ENCODE assay signal across 13 cellular contexts in genomic region chr1:182426442-182427430, GRCh38. TPM values are rescaled to one million over a fixed set of nuclear protein-coding genes. Genes with fewer than 3 reads are reported as not detected.
DNase-seq lines count a peak whose midpoint lies in the region; ATAC-seq, FAIRE-seq and TF ChIP-seq lines count a peak whose summit lies in the region.
"Had no signal": no experiment of that assay in that cellular context is flagged by ENCODE, and none has a peak within 500 bp of the region (broad histone marks: within the 10 kb centered on the region; RNA-seq: fewer than 3 reads in every experiment).

No MANE protein-coding gene starts in this region.

- SMC1A ChIA-PET in GM12878 (lab: Charles Lee; ENCODE audit: uncharacterized antibody, unreplicated experiment) = interaction anchor here (0.8 to 4.2 kb wide), 14 partner anchors 8 to 357 kb away, joined by 3 to 18 read pairs (median 4); no protein-coding TSS in a partner anchor

- H3K4me1 ChIP-seq in GM12878 (ENCODE audit: control insufficient read depth, insufficient read depth, low read length) (peaks cover 38% of the 10 kb centered on the region), BE2C (no peaks in the 10 kb centered on the region), gastrocnemius medialis (no peaks in the 10 kb centered on the region)

- TF ChIP-seq POLR2A in GM12878 (IDR thresholded peaks at IDR 0.05; ENCODE audit: low read depth, low read length) = no peak
- no peak for TF ChIP-seq POLR2A in gastrocnemius medialis (IDR thresholded peaks at IDR 0.05)

- no peaks in the 10 kb centered on the region for H4K20me1 ChIP-seq in GM12878 (ENCODE audit: control insufficient read depth, insufficient read depth)

- peak; percentile 81 to 82; a peak in 3 of 4 replicates for TF ChIP-seq EP300 in GM12878 (IDR thresholded peaks at IDR 0.05; ENCODE audit: borderline replicate concordance in 1 of 2, control insufficient read depth in 1 of 2, low read depth in 2 of 2, low read length in 2 of 2)

- H3K27me3 Mint-ChIP-seq in MCF 10A (ENCODE audit: insufficient read depth, unreplicated experiment) = no peaks in the 10 kb centered on the region

- peak overlapping the region; percentile 74 for H3K27ac ChIP-seq in GM12878 (ENCODE audit: control insufficient read depth, insufficient read depth)
- H3K27ac ChIP-seq in gastrocnemius medialis = no peak overlapping the region

- no TSS peak for BruUV-seq in GM12878 (replicated peaks; lab: Mats Ljungman, UMichigan)
- no TSS peak for BruUV-seq in MCF 10A (replicated peaks; lab: Mats Ljungman, UMichigan)

- no peaks in the 10 kb centered on the region for H3K36me3 Mint-ChIP-seq in MCF 10A (ENCODE audit: insufficient read depth, unreplicated experiment)

- H3K9me3 ChIP-seq in GM12878 (replicated peaks; ENCODE audit: control insufficient read depth, insufficient read depth, low read length) (no peaks in the 10 kb centered on the region), BE2C (no peaks in the 10 kb centered on the region), gastrocnemius medialis (no peaks in the 10 kb centered on the region)
- H3K9me3 ChIP-seq: SK-N-SH had no signal

- ATAC-seq in GM18867 (IDR thresholded peaks at IDR 0.05; ENCODE audit: unreplicated experiment) = peak; percentile 78
- peak; percentile 72 for ATAC-seq in GM21390 (IDR thresholded peaks at IDR 0.05; ENCODE audit: unreplicated experiment)
- peak; percentile 63 for ATAC-seq in HG03045 (IDR thresholded peaks at IDR 0.05; ENCODE audit: unreplicated experiment)
- peak; percentile 81 for ATAC-seq in GM12878
- no peak for ATAC-seq in gastrocnemius medialis

- TF ChIP-seq CTCF in GM12878 (IDR thresholded peaks at IDR 0.05 in 2 of 3, conservative IDR thresholded peaks at IDR 0.05 in 1 of 3; ENCODE audit: control insufficient read depth in 2 of 3, extremely low read depth in 1 of 3, insufficient read depth in 1 of 3, low read depth in 3 of 3, low read length in 3 of 3) (no peak), BE2C (IDR thresholded peaks at IDR 0.05; ENCODE audit: low read depth, low read length) (no peak), MCF 10A (IDR thresholded peaks at IDR 0.05; ENCODE audit: unreplicated experiment) (no peak), gastrocnemius medialis (IDR thresholded peaks at IDR 0.05 in 4 of 5, conservative IDR thresholded peaks at IDR 0.05 in 1 of 5) (no peak)

- peak overlapping the region; percentile 6 for H2AFZ ChIP-seq in GM12878 (ENCODE audit: control insufficient read depth, low read depth, low read length)

- POLR2A ChIA-PET in GM12878 (lab: Charles Lee) (interaction anchor here (0.6 to 1.3 kb wide), 4 partner anchors 39 to 490 kb away, joined by 3 to 4 read pairs (median 3); no protein-coding TSS in a partner anchor), MCF 10A (lab: Yijun Ruan, JAX) (interaction anchor here (0.6 kb wide), 1 partner anchor 18 kb away, joined by 5 read pairs; no protein-coding TSS in a partner anchor)

- CTCF ChIA-PET in GM12878 (lab: Yijun Ruan, JAX) (interaction anchor here (0.6 to 2.6 kb wide), 8 partner anchors 30 to 1525 kb away, joined by 3 to 16 read pairs (median 4); no protein-coding TSS in a partner anchor), MCF 10A (lab: Yijun Ruan, JAX) (no interaction called here)

- no peak overlapping the region for H3K4me3 Mint-ChIP-seq in MCF 10A (ENCODE audit: unreplicated experiment)
- H3K4me3 Mint-ChIP-seq: endodermal cell; stimulated activated naive CD8-positive, alpha-beta T cell treated with anti-CD3 and anti-CD28 coated beads, Interleukin-15, Interleukin-2, amounts not matched to agents 100 ng/mL and 50 ng/mL, for 24 hours had no signal

- H3K27me3 ChIP-seq in GM12878 (replicated peaks in 1 of 2; ENCODE audit: control insufficient read depth in 2 of 2, insufficient read depth in 2 of 2, low read length in 1 of 2) (no peaks in the 10 kb centered on the region), BE2C (peaks cover 12% of the 10 kb centered on the region), gastrocnemius medialis (no peaks in the 10 kb centered on the region)

- intact Hi-C loops in GM12878 (cut with micrococcal nuclease; ENCODE audit: unreplicated experiment) (no loop called here), MCF 10A (cut with micrococcal nuclease) (no loop called here), gastrocnemius medialis (cut with DNase I; ENCODE audit: low total_unique reads) (no loop called here)

- DNase-seq in GM12878 (ENCODE audit: low read depth, low spot score) (peak; percentile 89), BE2C (no peak), MCF 10A (ENCODE audit: unreplicated experiment) (no peak), T-helper 9 cell (no peak), gastrocnemius medialis (no peak)
- DNase-seq: endodermal cell, Kasumi-1, NCI-H526, SK-N-SH had no signal

- peak; percentile 5; the same call in 1 of the 2 replicates for TF ChIP-seq RAD21 in GM12878 (IDR thresholded peaks at IDR 0.05; ENCODE audit: insufficient read depth, low read depth, low read length)

- H3K4me1 Mint-ChIP-seq in MCF 10A (ENCODE audit: insufficient read depth, unreplicated experiment) = no peaks in the 10 kb centered on the region

- WGBS in GM12878 (ENCODE audit: insufficient coverage, insufficient replicate concordance, low lambda C conversion rate, missing lambda C conversion rate) = 1% methylated on average over 7 of the region's 7 CpGs

- H3K9me3 Mint-ChIP-seq in MCF 10A (ENCODE audit: unreplicated experiment) = no peaks in the 10 kb centered on the region
- H3K9me3 Mint-ChIP-seq: stimulated activated naive CD8-positive, alpha-beta T cell treated with anti-CD3 and anti-CD28 coated beads, Interleukin-15, Interleukin-2, amounts not matched to agents 100 ng/mL and 50 ng/mL, for 24 hours had no signal

- H3K27ac Mint-ChIP-seq in MCF 10A (ENCODE audit: low read depth, unreplicated experiment) = no peak overlapping the region
- H3K27ac Mint-ChIP-seq: endodermal cell; stimulated activated naive CD8-positive, alpha-beta T cell treated with anti-CD3 and anti-CD28 coated beads, Interleukin-15, Interleukin-2, amounts not matched to agents 100 ng/mL and 50 ng/mL, for 24 hours had no signal

- H3K36me3 ChIP-seq in GM12878 (ENCODE audit: control insufficient read depth in 2 of 2, insufficient read depth in 2 of 2, low read length in 1 of 2) (no peaks in the 10 kb centered on the region), BE2C (no peaks in the 10 kb centered on the region), gastrocnemius medialis (no peaks in the 10 kb centered on the region)

- peak overlapping the region; percentile 19; the same call in 1 of the 2 replicates for H3K4me3 ChIP-seq in GM12878
- H3K4me3 ChIP-seq in BE2C (ENCODE audit: low read depth, low read length) = no peak overlapping the region
- no peak overlapping the region for H3K4me3 ChIP-seq in gastrocnemius medialis

- peak overlapping the region; percentile 38 for H3K4me2 ChIP-seq in GM12878 (ENCODE audit: control insufficient read depth, insufficient read depth)
- H3K4me2 ChIP-seq: SK-N-SH had no signal

- RAD21 ChIA-PET in GM12878 (lab: Charles Lee; ENCODE audit: unreplicated experiment) = interaction anchor here (0.8 to 4.6 kb wide), 5 partner anchors 17 to 356 kb away, joined by 3 to 30 read pairs (median 5); no protein-coding TSS in a partner anchor

- FAIRE-seq in GM12878 (lab: Jason Lieb, UNC) = peak; percentile 70

- H3K79me2 ChIP-seq in GM12878 (ENCODE audit: control insufficient read depth, insufficient read depth, low read length) = no peaks in the 10 kb centered on the region

- in situ Hi-C loops in GM12878 (cut with MboI) = no loop called here
- in situ Hi-C loops in gastrocnemius medialis (cut with MboI; ENCODE audit: low sequenced_read_pairs in 4 of 4) = loop anchor here in 3 of 4 donors (25.0 kb wide), 2 partner anchors 336 to 361 kb away; partner anchors contain the start of gene NPL (in 1 of the 3)

- peak overlapping the region; percentile 44 for H3K9ac ChIP-seq in GM12878 (ENCODE audit: control insufficient read depth, insufficient read depth, low read length)
- H3K9ac ChIP-seq: SK-N-SH had no signal

RNA-seq across cellular contexts. Expression of gene RGSL1, which starts 23.2 kb away (rescaled TPM):
- not detected in 2 replicates for total RNA-seq in GM12878 (2013; cell fraction: nucleolus; rRNA removed)
- total RNA-seq in GM12878 (2014; rRNA removed) (0.17 and 0.27 TPM in 2 replicates), GM12878 (2014; rRNA removed; fragmentation: Illumina TruSeq; extraction: Trizol) (0.27 TPM in 1 of 2 replicates, not detected in the other), GM12878 (2021) (not detected in 2 replicates), MCF 10A (2022) (not detected in 2 replicates), gastrocnemius medialis (not detected)
- not detected for polyA plus RNA-seq in GM12878 (2011; ENCODE audit: low read depth)
- polyA plus RNA-seq in GM12878 (2011; rRNA removed) (not detected in 2 replicates), GM12878 (2014; fragmentation: Illumina TruSeq; extraction: Trizol) (0.14 and 0.28 TPM in 2 replicates), GM12878 (2014; fragmentation: Nextera tagmentation; extraction: Ambion mirVana) (not detected), GM12878 (2014; rRNA removed) (0.05 TPM in 1 of 2 replicates, not detected in the other), GM12878 (2016; fragmentation: Nextera tagmentation; extraction: Ambion mirVana) (under 1 TPM in 1 of 2 experiments, not detected in 1; 0.28 TPM)
- polyA plus RNA-seq in GM12878 (2011; cell fraction: cytosol; rRNA removed) = not detected in 2 replicates
- polyA plus RNA-seq in GM12878 (2011; cell fraction: nucleus; rRNA removed) = not detected in 2 replicates
- 0.14 TPM in 1 of 2 replicates, not detected in the other for polyA plus RNA-seq in GM12878 (2012)
- polyA minus RNA-seq in GM12878 (2011; rRNA and poly(A)+ RNA removed) = not detected in 2 replicates
- not detected in 2 replicates for polyA minus RNA-seq in GM12878 (2011; cell fraction: cytosol; rRNA and poly(A)+ RNA removed)
- not detected in 2 replicates for polyA minus RNA-seq in GM12878 (2011; cell fraction: nucleus; rRNA and poly(A)+ RNA removed)
- not detected for polyA plus RNA-seq in BE2C (2012; ENCODE audit: insufficient read depth, insufficient read length, low read depth)
- total RNA-seq: endodermal cell had no signal
- polyA plus RNA-seq: SK-N-SH had no signal

RNA-seq across cellular contexts. Expression of gene TEDDM1, which starts 26.3 kb away (rescaled TPM):
- total RNA-seq in GM12878 (2013; cell fraction: nucleolus; rRNA removed) = not detected in 2 replicates
- total RNA-seq in GM12878 (2014; rRNA removed) = 0.11 TPM in 1 of 2 replicates, not detected in the other
- total RNA-seq in GM12878 (2014; rRNA removed; fragmentation: Illumina TruSeq; extraction: Trizol) = not detected in 2 replicates
- total RNA-seq in GM12878 (2021) = not detected in 2 replicates
- not detected for polyA plus RNA-seq in GM12878 (2011; ENCODE audit: low read depth)
- not detected in 2 replicates for polyA plus RNA-seq in GM12878 (2011; rRNA removed)
- polyA plus RNA-seq in GM12878 (2011; cell fraction: cytosol; rRNA removed) = not detected in 2 replicates
- not detected in 2 replicates for polyA plus RNA-seq in GM12878 (2011; cell fraction: nucleus; rRNA removed)
- 0.05 and 0.10 TPM in 2 replicates for polyA plus RNA-seq in GM12878 (2012)
- polyA plus RNA-seq in GM12878 (2014; fragmentation: Illumina TruSeq; extraction: Trizol) = not detected in 2 replicates
- not detected for polyA plus RNA-seq in GM12878 (2014; fragmentation: Nextera tagmentation; extraction: Ambion mirVana)
- polyA plus RNA-seq in GM12878 (2014; rRNA removed) = not detected in 2 replicates
- polyA plus RNA-seq in GM12878 (2016; fragmentation: Nextera tagmentation; extraction: Ambion mirVana) = under 1 TPM in 1 of 2 experiments, not detected in 1; 0.11 TPM
- not detected in 2 replicates for polyA minus RNA-seq in GM12878 (2011; rRNA and poly(A)+ RNA removed)
- polyA minus RNA-seq in GM12878 (2011; cell fraction: cytosol; rRNA and poly(A)+ RNA removed) = not detected in 2 replicates
- polyA minus RNA-seq in GM12878 (2011; cell fraction: nucleus; rRNA and poly(A)+ RNA removed) = not detected in 2 replicates
- polyA plus RNA-seq in BE2C (2012; ENCODE audit: insufficient read depth, insufficient read length, low read depth) = not detected
- total RNA-seq in MCF 10A (2022) = not detected in 2 replicates
- not detected for total RNA-seq in gastrocnemius medialis
- total RNA-seq: endodermal cell had no signal
- polyA plus RNA-seq: SK-N-SH had no signal

RNA-seq across cellular contexts. Expression of gene GLUL, which starts 35.1 kb away (rescaled TPM):
- total RNA-seq in GM12878 (2013; cell fraction: nucleolus; rRNA removed) = 44.9 and 45.1 TPM in 2 replicates
- total RNA-seq in GM12878 (2014; rRNA removed) (174 and 183 TPM in 2 replicates), GM12878 (2014; rRNA removed; fragmentation: Illumina TruSeq; extraction: Trizol) (141 TPM in 2 replicates), GM12878 (2021) (172 and 191 TPM in 2 replicates), MCF 10A (2022) (240 and 437 TPM in 2 replicates), gastrocnemius medialis (over 10,000 TPM in 2 of 4 donors, 1,000 to 10,000 TPM in 2; 4,746 to 22,010 (median 11,052) TPM)
- polyA plus RNA-seq in GM12878 (2011; ENCODE audit: low read depth) = 42.0 TPM
- polyA plus RNA-seq in GM12878 (2011; rRNA removed) (1.0 and 2.3 TPM in 2 replicates), GM12878 (2014; fragmentation: Illumina TruSeq; extraction: Trizol) (192 and 194 TPM in 2 replicates), GM12878 (2014; fragmentation: Nextera tagmentation; extraction: Ambion mirVana) (100 to 1,000 TPM; 166 to 392 TPM), GM12878 (2014; rRNA removed) (155 and 160 TPM in 2 replicates), GM12878 (2016; fragmentation: Nextera tagmentation; extraction: Ambion mirVana) (100 to 1,000 TPM; 162 TPM)
- polyA plus RNA-seq in GM12878 (2011; cell fraction: cytosol; rRNA removed) = 1.6 and 2.8 TPM in 2 replicates
- polyA plus RNA-seq in GM12878 (2011; cell fraction: nucleus; rRNA removed) = 2.7 and 3.3 TPM in 2 replicates
- 79.1 and 86.0 TPM in 2 replicates for polyA plus RNA-seq in GM12878 (2012)
- 1.2 and 4.8 TPM in 2 replicates for polyA minus RNA-seq in GM12878 (2011; rRNA and poly(A)+ RNA removed)
- 1.8 and 2.4 TPM in 2 replicates for polyA minus RNA-seq in GM12878 (2011; cell fraction: cytosol; rRNA and poly(A)+ RNA removed)
- polyA minus RNA-seq in GM12878 (2011; cell fraction: nucleus; rRNA and poly(A)+ RNA removed) = 0.73 and 0.96 TPM in 2 replicates
- 233 TPM for polyA plus RNA-seq in BE2C (2012; ENCODE audit: insufficient read depth, insufficient read length, low read depth)

Comparison
In these comparisons a context has a peak if more than half of its experiments do, and no peak if none do; other contexts are left out.
1. ATAC-seq: peak in GM18867 (single experiment), GM21390 (single experiment), HG03045 (single experiment) and GM12878 (single experiment); none in gastrocnemius medialis (0 of 2).
2. RNA of gene GLUL, which starts 35.1 kb away (total RNA-seq): 4,746 to 22,010 TPM in gastrocnemius medialis; 240 to 437 TPM in MCF 10A and 44.9 to 191 TPM in GM12878; every median in the first group is over 10 times any median in the second.